ENCODE assay signal across 9 cellular contexts in the genomic region with DNA sequence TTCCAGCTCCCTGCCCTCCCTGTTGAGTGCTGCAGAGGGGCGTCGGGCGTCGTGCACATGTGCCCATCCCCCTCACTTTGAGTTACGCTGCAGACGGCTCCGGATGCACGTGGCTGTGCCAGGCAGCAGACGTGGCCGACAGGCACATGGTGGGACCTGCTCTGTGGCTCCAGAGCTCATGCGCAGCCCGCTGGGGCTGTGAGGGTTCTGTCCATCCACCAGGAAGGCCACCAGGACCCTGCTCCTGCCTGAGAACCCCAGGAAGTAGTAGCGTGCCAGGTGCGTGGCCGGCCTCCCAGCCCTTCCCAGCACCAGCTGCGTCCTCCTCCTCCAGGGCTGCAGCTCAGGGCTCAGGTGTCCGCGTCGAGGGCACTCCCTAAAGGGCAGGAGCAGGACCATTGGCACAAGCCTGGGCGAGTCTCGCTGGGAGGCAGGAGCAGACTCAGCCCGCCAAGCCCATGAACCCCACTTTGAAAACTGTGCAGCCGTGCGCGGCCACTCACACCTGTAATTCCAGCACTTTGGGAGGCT.
DNase-seq lines count a peak whose midpoint lies in the region; ATAC-seq lines count a peak whose summit lies in the region.
"Had no signal": no experiment of that assay in that cellular context is flagged by ENCODE, and none has a peak within 500 bp of the region (broad histone marks: within the 10 kb centered on the region; RNA-seq: fewer than 3 reads in every experiment).

No MANE protein-coding gene starts in this region.

- peak; percentile 13 for DNase-seq in activated CD4-positive, CD25-positive, alpha-beta regulatory T cell treated with anti-CD3 and anti-CD28 coated beads, Interleukin-2, amount 50 U/mL, for 72 hours
- DNase-seq in RPMI8226 (peak; percentile 35), islet precursor cell (peak; percentile 49), medulla oblongata (ENCODE audit: extremely low spot score) (no peak)
- DNase-seq in stimulated activated naive CD8-positive, alpha-beta T cell treated with anti-CD3 and anti-CD28 coated beads, Interleukin-15, Interleukin-2, amounts not matched to agents 100 U/mL and 50 U/mL, for 24 hours = no peak
- DNase-seq: stimulated activated naive B cell treated with anti-CD40 and anti-IgM and Interleukin-4, amounts not matched to agents 10 μg/mL and 1 μg/mL and 100 μg/mL, for 72 hours had no signal

- ATAC-seq in activated CD4-positive, CD25-positive, alpha-beta regulatory T cell treated with anti-CD3 and anti-CD28 coated beads, Interleukin-2, amount 50 U/mL, for 24 hours = no peak
- peak; percentile 30 for ATAC-seq in stimulated activated naive CD8-positive, alpha-beta T cell treated with anti-CD3 and anti-CD28 coated beads, Interleukin-15, Interleukin-2, amounts not matched to agents 100 U/mL and 50 U/mL, for 24 hours
- no peak for ATAC-seq in GM18868 (IDR thresholded peaks at IDR 0.05; ENCODE audit: unreplicated experiment)
- ATAC-seq in GM21360 (IDR thresholded peaks at IDR 0.05; ENCODE audit: unreplicated experiment) = no peak
- ATAC-seq: stimulated activated naive B cell treated with anti-CD40 and anti-IgM and Interleukin-4, amounts not matched to agents 10 μg/mL and 1 μg/mL and 100 μg/mL, for 72 hours had no signal

Comparison
In these comparisons a context has a peak if more than half of its experiments do, and no peak if none do; other contexts are left out.
1. DNase-seq: peak in activated CD4-positive, CD25-positive, alpha-beta regulatory T cell treated with anti-CD3 and anti-CD28 coated beads, Interleukin-2, amount 50 U/mL, for 72 hours (single experiment), RPMI8226 (single experiment) and islet precursor cell (single experiment); none in stimulated activated naive CD8-positive, alpha-beta T cell treated with anti-CD3 and anti-CD28 coated beads, Interleukin-15, Interleukin-2, amounts not matched to agents 100 U/mL and 50 U/mL, for 24 hours (single experiment) and medulla oblongata (single experiment).